Comparison of ENCODE assay signal across 17 cellular contexts in genomic region chr11:33670250-33671011, GRCh38. TPM values are rescaled to one million over a fixed set of nuclear protein-coding genes. Genes with fewer than 3 reads are reported as not detected.
DNase-seq lines count a peak whose midpoint lies in the region; ATAC-seq and TF ChIP-seq lines count a peak whose summit lies in the region.
"Had no signal": no experiment of that assay in that cellular context is flagged by ENCODE, and none has a peak within 500 bp of the region (broad histone marks: within the 10 kb centered on the region; RNA-seq: fewer than 3 reads in every experiment).

No MANE protein-coding gene starts in this region.

- no peak overlapping the region for H3K4me3 ChIP-seq in sigmoid colon
- no peak overlapping the region for H3K4me3 ChIP-seq in coronary artery
- H3K4me3 ChIP-seq: psoas muscle had no signal

- H3K4me1 Mint-ChIP-seq in glutamatergic neuron (ENCODE audit: low read depth, unreplicated experiment): peaks cover 16% of the 10 kb centered on the region
- H3K4me1 Mint-ChIP-seq: mesothelial cell of epicardium had no signal

- intact Hi-C loops in sigmoid colon (cut with DNase I): no loop called here

- WGBS in sigmoid colon, 2 donors: 75 to 78% methylated on average over 5 of the region's 5 CpGs

- TF ChIP-seq CTCF in glutamatergic neuron (IDR thresholded peaks at IDR 0.05; ENCODE audit: partially characterized antibody, unreplicated experiment) (no peak), sigmoid colon (IDR thresholded peaks at IDR 0.05) (no peak), GM20000 (IDR thresholded peaks at IDR 0.05; ENCODE audit: extremely low read depth, missing control alignments) (no peak), coronary artery (IDR thresholded peaks at IDR 0.05) (no peak)

- no peak overlapping the region for H3K27ac ChIP-seq in sigmoid colon
- no peak overlapping the region for H3K27ac ChIP-seq in coronary artery
- H3K27ac ChIP-seq: psoas muscle had no signal

- H3K27me3 Mint-ChIP-seq in glutamatergic neuron (ENCODE audit: unreplicated experiment): no peaks in the 10 kb centered on the region

- no peaks in the 10 kb centered on the region for H3K36me3 Mint-ChIP-seq in glutamatergic neuron (ENCODE audit: unreplicated experiment)
- H3K36me3 Mint-ChIP-seq: CD8-positive, alpha-beta T cell; mesothelial cell of epicardium had no signal

- H3K4me1 ChIP-seq in sigmoid colon: no peaks in the 10 kb centered on the region

- no peaks in the 10 kb centered on the region for H3K36me3 ChIP-seq in sigmoid colon

- TF ChIP-seq EP300 in sigmoid colon (IDR thresholded peaks at IDR 0.05): no peak

- peak; percentile 2 for DNase-seq in CD1c-positive myeloid dendritic cell (ENCODE audit: extremely low spot score)
- peak; percentile 92 for DNase-seq in HT1080 (ENCODE audit: low read depth)
- DNase-seq in amniotic epithelial cell (ENCODE audit: low read depth): peak; percentile 41
- DNase-seq in glutamatergic neuron: no peak
- no peak for DNase-seq in sigmoid colon
- DNase-seq in GM20000 (ENCODE audit: low spot score): no peak
- no peak for DNase-seq in coronary artery (ENCODE audit: low spot score)
- DNase-seq: amygdala; CD8-positive, alpha-beta T cell; GOT3; NCI-H146; psoas muscle; stimulated activated CD4-positive, alpha-beta T cell treated with anti-CD3 and anti-CD28 coated beads, Interleukin-2, amount 100 ng/mL, for 48 hours had no signal

- no peak overlapping the region for H3K4me3 Mint-ChIP-seq in glutamatergic neuron (ENCODE audit: unreplicated experiment)
- H3K4me3 Mint-ChIP-seq: CD8-positive, alpha-beta T cell; mesothelial cell of epicardium; stimulated activated naive CD8-positive, alpha-beta T cell treated with anti-CD3 and anti-CD28 coated beads, Interleukin-15, Interleukin-2, amounts not matched to agents 100 ng/mL and 50 ng/mL, for 24 hours had no signal

- peaks cover 6% of the 10 kb centered on the region for H3K9me3 Mint-ChIP-seq in glutamatergic neuron (ENCODE audit: unreplicated experiment)
- H3K9me3 Mint-ChIP-seq: CD8-positive, alpha-beta T cell; mesothelial cell of epicardium; stimulated activated naive CD8-positive, alpha-beta T cell treated with anti-CD3 and anti-CD28 coated beads, Interleukin-15, Interleukin-2, amounts not matched to agents 100 ng/mL and 50 ng/mL, for 24 hours had no signal

- no peak for ATAC-seq in GM21529 (IDR thresholded peaks at IDR 0.05; ENCODE audit: unreplicated experiment)
- ATAC-seq: CD8-positive, alpha-beta T cell; psoas muscle had no signal

- H3K9me3 ChIP-seq in sigmoid colon: no peaks in the 10 kb centered on the region
- H3K9me3 ChIP-seq: psoas muscle had no signal

- peak overlapping the region; percentile 36 for H3K27ac Mint-ChIP-seq in glutamatergic neuron (ENCODE audit: unreplicated experiment)
- H3K27ac Mint-ChIP-seq: CD8-positive, alpha-beta T cell; mesothelial cell of epicardium; stimulated activated naive CD8-positive, alpha-beta T cell treated with anti-CD3 and anti-CD28 coated beads, Interleukin-15, Interleukin-2, amounts not matched to agents 100 ng/mL and 50 ng/mL, for 24 hours had no signal

- no peak for TF ChIP-seq POLR2A in sigmoid colon (IDR thresholded peaks at IDR 0.05)

- no peaks in the 10 kb centered on the region for H3K27me3 ChIP-seq in sigmoid colon

RNA-seq across cellular contexts. Expression of gene C11orf91, which starts 30.2 kb away (rescaled TPM):
- total RNA-seq in HT1080 (2014; rRNA removed; shearing (Covaris generic)): 0.11 and 1.2 TPM in 2 replicates
- polyA plus RNA-seq in HT1080 (2015; cell fraction: cytosol; rRNA removed): not detected in 2 replicates
- 1.3 and 1.9 TPM in 2 replicates for polyA plus RNA-seq in HT1080 (2015; cell fraction: nucleus; rRNA removed)
- not detected for total RNA-seq in glutamatergic neuron (ENCODE audit: unreplicated experiment)
- total RNA-seq in sigmoid colon: not detected
- not detected for polyA plus RNA-seq in sigmoid colon
- total RNA-seq: activated CD8-positive, alpha-beta memory T cell treated with anti-CD3 and anti-CD28 coated beads for 36 hours had no signal

Comparison
In these comparisons a context has a peak if more than half of its experiments do, and no peak if none do; other contexts are left out.
1. DNase-seq: peak in CD1c-positive myeloid dendritic cell (single experiment), HT1080 (single experiment) and amniotic epithelial cell (single experiment); none in glutamatergic neuron (single experiment), sigmoid colon (single experiment), GM20000 (single experiment) and coronary artery (single experiment).